In genomic region chr13:74062933-74063332, GRCh38 we compare ENCODE assay signal across 8 cellular contexts.
A peak's percentile ranks its signal among the peaks of the same experiment; 100 is the strongest.
DNase-seq lines count a peak whose midpoint lies in the region; ATAC-seq and TF ChIP-seq lines count a peak whose summit lies in the region.

No MANE protein-coding gene starts in this region.

- no peaks in the 10 kb centered on the region for H3K36me3 ChIP-seq in CD8-positive, alpha-beta T cell (ENCODE audit: insufficient read depth, low read length)
- H3K36me3 ChIP-seq in adrenal gland (replicated peaks in 1 of 2) (no peaks in the 10 kb centered on the region), left lung (no peaks in the 10 kb centered on the region), subcutaneous abdominal adipose tissue (ENCODE audit: control insufficient read depth in 5 of 5, insufficient read depth in 5 of 5, low read length in 5 of 5) (no peaks in the 10 kb centered on the region)

- DNase-seq in CD8-positive, alpha-beta T cell: peak in 3 of 7 experiments; percentile 10 to 30 (median 22)
- DNase-seq in adrenal gland (peak; percentile 21 to 65 (median 26)), left lung (no peak), RWPE1 (ENCODE audit: low spot score) (no peak), SK-N-DZ (ENCODE audit: low spot score) (no peak)

- 8 to 15% (median 15%) methylated on average over 5 to 6 of the region's 6 CpGs for WGBS in adrenal gland, 4 donors

- H3K36me3 Mint-ChIP-seq in CD8-positive, alpha-beta T cell: peaks cover 19% of the 10 kb centered on the region

- no peaks in the 10 kb centered on the region for H3K27me3 ChIP-seq in CD8-positive, alpha-beta T cell (ENCODE audit: insufficient read depth, low read length)
- H3K27me3 ChIP-seq in adrenal gland (no peaks in the 10 kb centered on the region), left lung (no peaks in the 10 kb centered on the region), subcutaneous abdominal adipose tissue (ENCODE audit: control insufficient read depth in 5 of 5, insufficient read depth in 4 of 5, low read length in 5 of 5) (no peaks in the 10 kb centered on the region)

- peaks cover 85% of the 10 kb centered on the region for H3K4me1 Mint-ChIP-seq in CD8-positive, alpha-beta T cell (ENCODE audit: low read depth)

- no peak for TF ChIP-seq POLR2A in adrenal gland (IDR thresholded peaks at IDR 0.05)

- no peak overlapping the region for H3K27ac ChIP-seq in CD8-positive, alpha-beta T cell (ENCODE audit: low read depth, low read length)
- H3K27ac ChIP-seq in adrenal gland (peak overlapping the region in 4 of 5 donors; percentile 17 to 75 (median 48)), left lung (peak overlapping the region; percentile 19 to 34), subcutaneous abdominal adipose tissue (ENCODE audit: low read depth, low read length) (peak overlapping the region; percentile 16), RWPE1 (no peak overlapping the region)

- intact Hi-C loops in CD8-positive, alpha-beta T cell (cut with DNase I, micrococcal nuclease): loop anchor here (1.0 to 10.0 kb wide), 8 partner anchors 7 to 298 kb away; partner anchors contain the start of gene KLF12 (in 1 of the 2)
- intact Hi-C loops in adrenal gland (cut with DNase I) (no loop called here), left lung (cut with DNase I) (no loop called here)

- TF ChIP-seq CTCF in CD8-positive, alpha-beta T cell (IDR thresholded peaks at IDR 0.05): no peak
- TF ChIP-seq CTCF in adrenal gland (IDR thresholded peaks at IDR 0.05) (no peak), left lung (IDR thresholded peaks at IDR 0.05) (no peak), RWPE1 (conservative IDR thresholded peaks at IDR 0.05; ENCODE audit: low read depth) (no peak)

- H3K27ac Mint-ChIP-seq in CD8-positive, alpha-beta T cell: peak overlapping the region; percentile 81

- H3K4me3 ChIP-seq in CD8-positive, alpha-beta T cell (ENCODE audit: low read depth, low read length): no peak overlapping the region
- H3K4me3 ChIP-seq in adrenal gland (peak overlapping the region in 1 of 4 donors; percentile 34), left lung (no peak overlapping the region), subcutaneous abdominal adipose tissue (ENCODE audit: low read depth in 1 of 5, low read length in 5 of 5) (peak overlapping the region; percentile 20 to 49 (median 36))

- H3K9me3 Mint-ChIP-seq in CD8-positive, alpha-beta T cell: no peaks in the 10 kb centered on the region

- peak; percentile 16 for ATAC-seq in CD8-positive, alpha-beta T cell
- ATAC-seq in GM21367 (IDR thresholded peaks at IDR 0.05; ENCODE audit: unreplicated experiment) (peak; percentile 83), HG03575 (IDR thresholded peaks at IDR 0.05; ENCODE audit: extremely low read depth, insufficient number of reproducible peaks, low FRiP score, unreplicated experiment) (peak; percentile 60), left lung (peak; percentile 17)

- POLR2A ChIA-PET in CD8-positive, alpha-beta T cell (lab: Charles Lee): interaction anchor here (1.0 to 2.0 kb wide), 5 partner anchors 22 to 225 kb away, joined by 3 to 8 read pairs (median 5); no protein-coding TSS in a partner anchor
- POLR2A ChIA-PET in RWPE1 (lab: Yijun Ruan, JAX; ENCODE audit: low non-redundant PET): no interaction called here

- H3K4me3 Mint-ChIP-seq in CD8-positive, alpha-beta T cell: peak overlapping the region; percentile 30

- H3K9ac ChIP-seq in subcutaneous abdominal adipose tissue (ENCODE audit: low read length in 5 of 5): peak overlapping the region in 1 of 5 donors; percentile 10

- H3K27me3 Mint-ChIP-seq in CD8-positive, alpha-beta T cell (ENCODE audit: low read depth): no peaks in the 10 kb centered on the region

- H3K9me3 ChIP-seq in CD8-positive, alpha-beta T cell (ENCODE audit: low read length): no peaks in the 10 kb centered on the region
- H3K9me3 ChIP-seq in adrenal gland (replicated peaks in 1 of 3) (no peaks in the 10 kb centered on the region), left lung (no peaks in the 10 kb centered on the region), subcutaneous abdominal adipose tissue (ENCODE audit: control insufficient read depth in 5 of 5, low read length in 5 of 5) (no peaks in the 10 kb centered on the region)

- peaks cover 55% of the 10 kb centered on the region for H3K4me1 ChIP-seq in CD8-positive, alpha-beta T cell (ENCODE audit: insufficient read depth, low read length)
- H3K4me1 ChIP-seq in adrenal gland (replicated peaks in 1 of 2): peaks cover 0 to 48% of the 10 kb centered on the region in 2 donors
- H3K4me1 ChIP-seq in left lung: peaks cover 0 to 9% of the 10 kb centered on the region in 2 donors
- H3K4me1 ChIP-seq in subcutaneous abdominal adipose tissue (ENCODE audit: control insufficient read depth in 5 of 5, insufficient read depth in 5 of 5, low read length in 5 of 5): peaks cover 0 to 21% (median 13%) of the 10 kb centered on the region in 5 donors

- CTCF ChIA-PET in CD8-positive, alpha-beta T cell (lab: Charles Lee): interaction anchor here (1.7 to 3.0 kb wide), 2 partner anchors 10 to 224 kb away, joined by 3 to 15 read pairs; no protein-coding TSS in a partner anchor
- CTCF ChIA-PET in RWPE1 (lab: Yijun Ruan, JAX): interaction anchor here (0.5 kb wide), 1 partner anchor 19 kb away, joined by 3 read pairs; no protein-coding TSS in a partner anchor

Comparison
In these comparisons a context has a peak if more than half of its experiments do, and no peak if none do; other contexts are left out.
1. ATAC-seq: peak in every context shown above with its lines; median percentile 83 in GM21367; 60 in HG03575; 17 in left lung; 16 in CD8-positive, alpha-beta T cell.
2. DNase-seq: peak in adrenal gland (7 of 7); none in left lung (0 of 2), RWPE1 (single experiment) and SK-N-DZ (single experiment).
3. H3K27ac ChIP-seq: peak in adrenal gland (4 of 5), left lung (2 of 2) and subcutaneous abdominal adipose tissue (single experiment); none in CD8-positive, alpha-beta T cell (single experiment) and RWPE1 (single experiment).
4. H3K4me3 ChIP-seq: peak in subcutaneous abdominal adipose tissue (5 of 5); none in CD8-positive, alpha-beta T cell (single experiment) and left lung (0 of 2).
5. intact Hi-C loops: an anchor here in CD8-positive, alpha-beta T cell (1.0 to 10.0 kb wide); none called in adrenal gland and left lung.